2 cellular contexts compared by ENCODE assay signal in genomic region chr17:79821331-79822095, GRCh38.
A peak's percentile ranks its signal among the peaks of the same experiment; 100 is the strongest.
TF ChIP-seq lines count a peak whose summit lies in the region.

No MANE protein-coding gene starts in this region.

TF ChIP-seq in HCT116, 20 proteins besides CTCF, POLR2A, EP300 and RAD21:
- no peak for TF ChIP-seq CEBPB (IDR thresholded peaks at IDR 0.05; ENCODE audit: low read depth)
- TF ChIP-seq SRF (IDR thresholded peaks at IDR 0.05; ENCODE audit: low read depth): no peak
- TF ChIP-seq EZH2phosphoT487 (IDR thresholded peaks at IDR 0.05; ENCODE audit: borderline replicate concordance): no peak
- no peak for TF ChIP-seq SIN3A (IDR thresholded peaks at IDR 0.05; ENCODE audit: low read depth)
- no peak for TF ChIP-seq POLR2AphosphoS5 (IDR thresholded peaks at IDR 0.05; ENCODE audit: low read depth, low read length)
- no peak for TF ChIP-seq ZFX (IDR thresholded peaks at IDR 0.05)
- TF ChIP-seq YY1 (IDR thresholded peaks at IDR 0.05; ENCODE audit: extremely low read depth, insufficient replicate concordance, low read depth, low read length): no peak
- no peak for TF ChIP-seq TCF7L2 (IDR thresholded peaks at IDR 0.05; ENCODE audit: borderline replicate concordance, extremely low read depth, insufficient read depth, insufficient read length)
- no peak for TF ChIP-seq EZH2 (IDR thresholded peaks at IDR 0.05)
- TF ChIP-seq ELF1 (IDR thresholded peaks at IDR 0.05; ENCODE audit: borderline replicate concordance, low read depth): no peak
- TF ChIP-seq FOSL1 (IDR thresholded peaks at IDR 0.05; ENCODE audit: low read depth): no peak
- TF ChIP-seq JUND (IDR thresholded peaks at IDR 0.05): no peak
- TF ChIP-seq CBX3 (IDR thresholded peaks at IDR 0.05; ENCODE audit: low read depth): no peak
- TF ChIP-seq SP1 (IDR thresholded peaks at IDR 0.05; ENCODE audit: low read depth): no peak
- TF ChIP-seq, protein P1, sequence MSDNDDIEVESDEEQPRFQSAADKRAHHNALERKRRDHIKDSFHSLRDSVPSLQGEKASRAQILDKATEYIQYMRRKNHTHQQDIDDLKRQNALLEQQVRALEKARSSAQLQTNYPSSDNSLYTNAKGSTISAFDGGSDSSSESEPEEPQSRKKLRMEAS (IDR thresholded peaks at IDR 0.05): no peak

TF ChIP-seq in WTC11, 78 proteins besides CTCF, POLR2A, EP300 and RAD21 (continued from another document):
- TF ChIP-seq PRDM15 (CRISPR knock-in tag; IDR thresholded peaks at IDR 0.05): no peak
- TF ChIP-seq GABPB1 (CRISPR knock-in tag; IDR thresholded peaks at IDR 0.05): peak; percentile 79; the same call in 1 of the 2 replicates
- no peak for TF ChIP-seq PRRX2 (CRISPR knock-in tag; IDR thresholded peaks at IDR 0.05)
- TF ChIP-seq RELA (CRISPR knock-in tag; IDR thresholded peaks at IDR 0.05; ENCODE audit: borderline replicate concordance): no peak
